ENCODE assay signal across 23 cellular contexts in the genomic region with DNA sequence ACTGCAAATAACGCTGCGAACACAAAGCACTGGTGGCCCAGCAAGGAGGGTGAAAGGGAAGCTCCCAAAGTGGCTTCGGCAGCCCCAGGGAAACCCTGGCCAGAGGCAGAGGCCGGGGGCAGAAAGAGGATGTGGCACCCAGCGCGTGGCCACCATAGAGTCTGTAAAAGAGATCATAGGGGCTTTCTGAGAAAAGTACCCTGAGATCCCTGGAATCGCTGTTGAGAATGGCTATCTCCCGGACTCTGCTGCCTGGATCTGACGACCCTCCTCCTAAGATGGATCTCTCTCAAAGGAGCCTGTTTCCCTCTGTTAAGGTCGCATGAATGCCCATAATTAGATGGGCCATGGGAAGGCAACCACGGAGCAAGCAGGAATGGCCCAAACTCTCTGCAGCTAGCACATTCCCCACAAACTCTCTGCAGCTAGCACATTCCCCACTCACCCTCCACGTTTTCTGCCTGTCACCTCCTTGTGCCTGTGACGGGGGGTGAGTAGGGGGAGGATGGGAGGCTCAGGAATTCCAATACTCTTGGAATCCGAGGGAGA.
DNase-seq lines count a peak whose midpoint lies in the region; ATAC-seq and TF ChIP-seq lines count a peak whose summit lies in the region.
"Had no signal": no experiment of that assay in that cellular context is flagged by ENCODE, and none has a peak within 500 bp of the region (broad histone marks: within the 10 kb centered on the region; RNA-seq: fewer than 3 reads in every experiment).

No MANE protein-coding gene starts in this region.

- H3K9me2 ChIP-seq in PC-3 (replicated peaks; ENCODE audit: low read length) = no peaks in the 10 kb centered on the region

- CTCF ChIA-PET in mammary epithelial cell (lab: Charles Lee; ENCODE audit: low non-redundant PET) = no interaction called here
- CTCF ChIA-PET in MCF 10A (lab: Yijun Ruan, JAX) = no interaction called here
- CTCF ChIA-PET in WTC11 (lab: Charles Lee) = interaction anchor here (0.8 to 1.3 kb wide), 3 partner anchors 38 to 361 kb away, joined by 3 to 4 read pairs (median 4); no protein-coding TSS in a partner anchor
- CTCF ChIA-PET in PC-3 (lab: Charles Lee) = no interaction called here

- DNase-seq in mammary epithelial cell = no peak
- DNase-seq in MCF 10A (ENCODE audit: unreplicated experiment) = no peak
- DNase-seq in WTC11 (ENCODE audit: low spot score) = peak; percentile 22
- no peak for DNase-seq in naive B cell
- DNase-seq in mesenteric fat pad (ENCODE audit: low spot score) = no peak
- no peak for DNase-seq in C1 segment of cervical spinal cord (lab: John Stamatoyannopoulos, UW)
- no peak for DNase-seq in PC-3
- DNase-seq: 8988T; activated CD4-positive, alpha-beta T cell treated with anti-CD3 and anti-CD28 coated beads for 36 hours; activated naive CD8-positive, alpha-beta T cell treated with anti-CD3 and anti-CD28 coated beads, Interleukin-2, amount 10 ng/mL, durations not matched to agents 7 days and 5 days; BE2C; cerebellar nuclear complex; left ventricle myocardium superior; NCI-H1105; NCI-H2029 treated with DMSO at 0.1 percent for 48 hours; NCI-H446; psoas muscle; SHP77; stimulated activated naive CD4-positive, alpha-beta T cell treated with Interleukin-2 at 50 U/mL for 16 hours; tibial artery had no signal

- H4K20me1 ChIP-seq in mammary epithelial cell (ENCODE audit: insufficient read depth, low read length) = no peaks in the 10 kb centered on the region
- no peaks in the 10 kb centered on the region for H4K20me1 ChIP-seq in PC-3 (ENCODE audit: low read length)

- H3K4me3 ChIP-seq in mammary epithelial cell (replicated peaks in 1 of 3; ENCODE audit: insufficient read depth in 1 of 3, low read depth in 2 of 3, low read length in 3 of 3) (no peak overlapping the region), PC-3 (ENCODE audit: low read length) (no peak overlapping the region)
- H3K4me3 ChIP-seq: psoas muscle, tibial artery had no signal

- no peak overlapping the region for H3K27ac ChIP-seq in mammary epithelial cell (ENCODE audit: insufficient read depth, low read depth, low read length)
- H3K27ac ChIP-seq in PC-3 (ENCODE audit: low read length) = no peak overlapping the region
- H3K27ac ChIP-seq: HL-60, psoas muscle, tibial artery had no signal

- H3K9ac ChIP-seq in mammary epithelial cell (ENCODE audit: insufficient read depth, low read length) = no peak overlapping the region
- H3K9ac ChIP-seq in PC-3 (ENCODE audit: low read length) = no peak overlapping the region

- H3K4me1 ChIP-seq in mammary epithelial cell (ENCODE audit: insufficient read depth, low read length) = no peaks in the 10 kb centered on the region
- no peaks in the 10 kb centered on the region for H3K4me1 ChIP-seq in PC-3 (ENCODE audit: insufficient read depth, low read length)
- H3K4me1 ChIP-seq: BE2C, psoas muscle, tibial artery had no signal

- WGBS in mammary epithelial cell (ENCODE audit: low coverage, missing lambda C conversion rate) = 60% methylated on average over 11 of the region's 14 CpGs

- dilution Hi-C loops in mammary epithelial cell (cut with HindIII; ENCODE audit: low sequenced_read_pairs) = no loop called here

- H3K9me3 Mint-ChIP-seq in MCF 10A (ENCODE audit: unreplicated experiment) = peaks cover 24% of the 10 kb centered on the region
- H3K9me3 Mint-ChIP-seq in WTC11 = peaks cover 7% of the 10 kb centered on the region
- H3K9me3 Mint-ChIP-seq in naive B cell = peaks cover 0 to 5% (median 3%) of the 10 kb centered on the region in 7 donors
- H3K9me3 Mint-ChIP-seq: activated naive CD8-positive, alpha-beta T cell treated with anti-CD3 and anti-CD28 coated beads, Interleukin-2, amount 10 ng/mL, durations not matched to agents 7 days and 5 days had no signal

- H2AFZ ChIP-seq in mammary epithelial cell (ENCODE audit: low read depth, low read length) (no peak overlapping the region), PC-3 (ENCODE audit: low read length) (no peak overlapping the region)

- TF ChIP-seq CTCF in mammary epithelial cell (conservative IDR thresholded peaks at IDR 0.05 in 1 of 2, IDR thresholded peaks at IDR 0.05 in 1 of 2; ENCODE audit: extremely low read depth in 1 of 2, insufficient read depth in 1 of 2, low read depth in 1 of 2, low read length in 2 of 2) (no peak), MCF 10A (IDR thresholded peaks at IDR 0.05; ENCODE audit: unreplicated experiment) (no peak), WTC11 (IDR thresholded peaks at IDR 0.05) (no peak), PC-3 (conservative IDR thresholded peaks at IDR 0.05; ENCODE audit: low read depth, low read length) (no peak)

- H3K36me3 Mint-ChIP-seq in MCF 10A (ENCODE audit: insufficient read depth, unreplicated experiment) (no peaks in the 10 kb centered on the region), WTC11 (peaks cover 3% of the 10 kb centered on the region; the same call in 1 of the 2 replicates), naive B cell (peaks cover 14 to 33% of the 10 kb centered on the region in 2 donors)

- H3K27me3 Mint-ChIP-seq in MCF 10A (ENCODE audit: insufficient read depth, unreplicated experiment) = no peaks in the 10 kb centered on the region
- H3K27me3 Mint-ChIP-seq in WTC11 (ENCODE audit: low read depth) = no peaks in the 10 kb centered on the region
- no peaks in the 10 kb centered on the region for H3K27me3 Mint-ChIP-seq in naive B cell
- H3K27me3 Mint-ChIP-seq: activated CD4-positive, alpha-beta T cell treated with anti-CD3 and anti-CD28 coated beads for 36 hours; activated naive CD8-positive, alpha-beta T cell treated with anti-CD3 and anti-CD28 coated beads, Interleukin-2, amount 10 ng/mL, durations not matched to agents 7 days and 5 days had no signal

- H3K4me1 Mint-ChIP-seq in MCF 10A (ENCODE audit: insufficient read depth, unreplicated experiment) (no peaks in the 10 kb centered on the region), WTC11 (peaks cover 21% of the 10 kb centered on the region), naive B cell (peaks cover 9 to 20% (median 9%) of the 10 kb centered on the region in 3 donors)

- ATAC-seq in WTC11 (no peak; the same call in 1 of the 2 replicates), naive B cell (ENCODE audit: low read depth in 2 of 2) (no peak), HG02759 (IDR thresholded peaks at IDR 0.05; ENCODE audit: unreplicated experiment) (no peak), PC-3 (no peak)
- ATAC-seq: activated CD4-positive, alpha-beta T cell treated with anti-CD3 and anti-CD28 coated beads for 36 hours; HepG2; left ventricle myocardium superior; psoas muscle had no signal

- intact Hi-C loops in mammary epithelial cell (cut with micrococcal nuclease) (no loop called here), MCF 10A (cut with micrococcal nuclease) (no loop called here), PC-3 (cut with micrococcal nuclease) (no loop called here)

- no peaks in the 10 kb centered on the region for H3F3A ChIP-seq in PC-3 (ENCODE audit: low read length, unreplicated experiment)

- H3K36me3 ChIP-seq in mammary epithelial cell (ENCODE audit: insufficient read depth, low read length) = no peaks in the 10 kb centered on the region
- no peaks in the 10 kb centered on the region for H3K36me3 ChIP-seq in PC-3 (ENCODE audit: low read depth, low read length)
- H3K36me3 ChIP-seq: BE2C had no signal

- H3K27me3 ChIP-seq in mammary epithelial cell (ENCODE audit: insufficient read depth, low read length) (no peaks in the 10 kb centered on the region), PC-3 (ENCODE audit: low read length) (no peaks in the 10 kb centered on the region)
- H3K27me3 ChIP-seq: BE2C, tibial artery had no signal

- no peaks in the 10 kb centered on the region for H3K79me2 ChIP-seq in mammary epithelial cell (ENCODE audit: insufficient read depth, low read length)
- no peaks in the 10 kb centered on the region for H3K79me2 ChIP-seq in PC-3 (ENCODE audit: low read length)

- H3K27ac Mint-ChIP-seq in MCF 10A (ENCODE audit: low read depth, unreplicated experiment) (no peak overlapping the region), WTC11 (0 out of 2 replicates have a peak overlapping the region, but pooled peaks have one; percentile 27), naive B cell (peak overlapping the region in 4 of 6 donors; percentile 41 to 76 (median 66))
- H3K27ac Mint-ChIP-seq: activated CD4-positive, alpha-beta T cell treated with anti-CD3 and anti-CD28 coated beads for 36 hours had no signal

- H3K4me3 Mint-ChIP-seq in MCF 10A (ENCODE audit: unreplicated experiment) = no peak overlapping the region
- H3K4me3 Mint-ChIP-seq in WTC11 = no peak overlapping the region
- H3K4me3 Mint-ChIP-seq in naive B cell = no peak overlapping the region
- H3K4me3 Mint-ChIP-seq: activated CD4-positive, alpha-beta T cell treated with anti-CD3 and anti-CD28 coated beads for 36 hours had no signal

- POLR2A ChIA-PET in MCF 10A (lab: Yijun Ruan, JAX) (no interaction called here), WTC11 (lab: Charles Lee) (no interaction called here), PC-3 (lab: Charles Lee; ENCODE audit: unreplicated experiment) (no interaction called here)

- BruUV-seq in mammary epithelial cell (replicated peaks; lab: Mats Ljungman, UMichigan) = TSS peak; percentile 3
- BruUV-seq in MCF 10A (replicated peaks; lab: Mats Ljungman, UMichigan) = no TSS peak
- no TSS peak for BruUV-seq in PC-3 (replicated peaks; lab: Mats Ljungman, UMichigan)

- H3K4me2 ChIP-seq in mammary epithelial cell (ENCODE audit: insufficient read depth, low read depth, low read length) (no peak overlapping the region), PC-3 (ENCODE audit: low read length) (no peak overlapping the region)

- in situ Hi-C loops in mammary epithelial cell (cut with MboI; ENCODE audit: low sequenced_read_pairs in 2 of 2) = no loop called here

- peaks cover 2% of the 10 kb centered on the region for H3K9me3 ChIP-seq in mammary epithelial cell (replicated peaks; ENCODE audit: insufficient read depth, low read length)
- no peaks in the 10 kb centered on the region for H3K9me3 ChIP-seq in PC-3 (ENCODE audit: low read length)
- H3K9me3 ChIP-seq: BE2C, psoas muscle, tibial artery had no signal

TF ChIP-seq in WTC11, 78 proteins besides CTCF, POLR2A, EP300 and RAD21 (continues in another document):
- no peak for TF ChIP-seq E2F5 (CRISPR knock-in tag; IDR thresholded peaks at IDR 0.05)
